ENCODE assay signal across 1 cellular context in genomic region chr1:11858613-11858967, GRCh38.
TF ChIP-seq lines count a peak whose summit lies in the region.

Gene NPPB, minus strand, starts transcription at chr1:11858945. Its CDS starts 112 bp downstream, at chr1:11858833.

TF ChIP-seq in IMR-90, 13 proteins besides CTCF, POLR2A, EP300 and RAD21:
- TF ChIP-seq ELK1 (IDR thresholded peaks at IDR 0.05; ENCODE audit: borderline replicate concordance, low read depth, low read length) (no peak), NFE2L2 (IDR thresholded peaks at IDR 0.05; ENCODE audit: low read depth, low read length) (no peak), RCOR1 (IDR thresholded peaks at IDR 0.05; ENCODE audit: insufficient replicate concordance, low read length) (no peak), CEBPB (IDR thresholded peaks at IDR 0.05; ENCODE audit: low read depth, low read length) (no peak), RFX5 (IDR thresholded peaks at IDR 0.05; ENCODE audit: low read depth, low read length) (no peak), MAZ (IDR thresholded peaks at IDR 0.05; ENCODE audit: borderline replicate concordance, low read depth, low read length) (no peak), SMC3 (IDR thresholded peaks at IDR 0.05; ENCODE audit: low read depth, low read length) (no peak), BHLHE40 (IDR thresholded peaks at IDR 0.05; ENCODE audit: low read depth, low read length) (no peak), MXI1 (IDR thresholded peaks at IDR 0.05; ENCODE audit: borderline replicate concordance, low read depth, low read length) (no peak), FOS (IDR thresholded peaks at IDR 0.05; ENCODE audit: low read depth, low read length) (no peak), MAFK (IDR thresholded peaks at IDR 0.05; ENCODE audit: low read depth, low read length) (no peak), CHD1 (IDR thresholded peaks at IDR 0.05; ENCODE audit: low read depth, low read length) (no peak)
- TF ChIP-seq, protein P1, sequence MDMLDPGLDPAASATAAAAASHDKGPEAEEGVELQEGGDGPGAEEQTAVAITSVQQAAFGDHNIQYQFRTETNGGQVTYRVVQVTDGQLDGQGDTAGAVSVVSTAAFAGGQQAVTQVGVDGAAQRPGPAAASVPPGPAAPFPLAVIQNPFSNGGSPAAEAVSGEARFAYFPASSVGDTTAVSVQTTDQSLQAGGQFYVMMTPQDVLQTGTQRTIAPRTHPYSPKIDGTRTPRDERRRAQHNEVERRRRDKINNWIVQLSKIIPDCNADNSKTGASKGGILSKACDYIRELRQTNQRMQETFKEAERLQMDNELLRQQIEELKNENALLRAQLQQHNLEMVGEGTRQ (IDR thresholded peaks at IDR 0.05; ENCODE audit: low read depth, low read length): no peak
TF ChIP-seq in IMR-90: peak in this region for 0.
